ENCODE assay signal across 24 cellular contexts in genomic region chr11:113446938-113447337, GRCh38. TPM values are rescaled to one million over a fixed set of nuclear protein-coding genes. Genes with fewer than 3 reads are reported as not detected.
DNase-seq lines count a peak whose midpoint lies in the region; ATAC-seq and TF ChIP-seq lines count a peak whose summit lies in the region.
"Had no signal": no experiment of that assay in that cellular context is flagged by ENCODE, and none has a peak within 500 bp of the region (broad histone marks: within the 10 kb centered on the region; RNA-seq: fewer than 3 reads in every experiment).

No MANE protein-coding gene starts in this region.

- peak overlapping the region; percentile 20 for H3K4me3 ChIP-seq in BE2C (ENCODE audit: low read depth, low read length)
- H3K4me3 ChIP-seq: A549; BLaER1 treated with 17β-estradiol and CSF1 and Interleukin-3, amounts not matched to agents 10 nM and 100 nM; esophagus muscularis mucosa; left lung; spleen had no signal

- peaks cover 53% of the 10 kb centered on the region for H3K4me1 ChIP-seq in BE2C
- H3K4me1 ChIP-seq: A549, esophagus muscularis mucosa, left lung, spleen had no signal

- no peak for TF ChIP-seq CTCF in BE2C (IDR thresholded peaks at IDR 0.05; ENCODE audit: low read depth, low read length)

- DNase-seq in BE2C (peak; percentile 80), M059J (ENCODE audit: low read depth) (peak; percentile 52), NCI-H748 treated with DMSO at 0.1 percent for 48 hours (lab: John Stamatoyannopoulos, UW) (peak; percentile 25), RPMI8226 (no peak), mesenteric fat pad (ENCODE audit: low spot score) (no peak)
- DNase-seq: activated gamma-delta T cell; amniotic stem cell; GOT3; Kasumi-1; left lung; NCI-H1105 treated with DMSO at 0.1 percent for 48 hours; SHP77; spleen; stimulated activated CD8-positive, alpha-beta memory T cell treated with anti-CD3 and anti-CD28 coated beads, Interleukin-4, amount 100 ng/mL, for 48 hours had no signal

- no peaks in the 10 kb centered on the region for H3K9me3 ChIP-seq in BE2C
- H3K9me3 ChIP-seq: A549; BLaER1 treated with 17β-estradiol and CSF1 and Interleukin-3, amounts not matched to agents 10 nM and 100 nM; esophagus muscularis mucosa; left lung; neutrophil; spleen had no signal

- ATAC-seq in esophagus mucosa (peak; percentile 86), GM21825 (IDR thresholded peaks at IDR 0.05; ENCODE audit: unreplicated experiment) (no peak), HG03432 (IDR thresholded peaks at IDR 0.05; ENCODE audit: unreplicated experiment) (no peak)
- ATAC-seq: A549, left lung had no signal

- no peaks in the 10 kb centered on the region for H3K27me3 ChIP-seq in BE2C
- H3K27me3 ChIP-seq: BLaER1 treated with 17β-estradiol and CSF1 and Interleukin-3, amounts not matched to agents 10 nM and 100 nM had no signal

- no peaks in the 10 kb centered on the region for H3K36me3 ChIP-seq in BE2C
- H3K36me3 ChIP-seq: BLaER1 treated with 17β-estradiol and CSF1 and Interleukin-3, amounts not matched to agents 10 nM and 100 nM; esophagus muscularis mucosa; left lung; neutrophil; spleen had no signal

RNA-seq across cellular contexts. Expression of gene DRD2, which starts 28.3 kb away (rescaled TPM):
- polyA plus RNA-seq in BE2C (2012; ENCODE audit: insufficient read depth, insufficient read length, low read depth), result 32.0 TPM
- 3.3 and 4.3 TPM in 2 replicates for total RNA-seq in M059J (2014; rRNA removed; shearing (Covaris generic))
- total RNA-seq in esophagus mucosa, result 0.08 TPM
- total RNA-seq in mesenteric fat pad, result not detected
- total RNA-seq: glomerular endothelial cell, left lung, renal cortical epithelial cell, spleen, subcutaneous adipose tissue had no signal
- polyA plus RNA-seq: A549, spleen had no signal

RNA-seq across cellular contexts. Expression of gene ANKK1, which starts 59.4 kb away (rescaled TPM):
- polyA plus RNA-seq in BE2C (2012; ENCODE audit: insufficient read depth, insufficient read length, low read depth), result not detected
- total RNA-seq in M059J (2014; rRNA removed; shearing (Covaris generic)), result not detected in 2 replicates
- 0.72 TPM for total RNA-seq in esophagus mucosa
- total RNA-seq in mesenteric fat pad, result 0.13 TPM

Comparison
In these comparisons a context has a peak if more than half of its experiments do, and no peak if none do; other contexts are left out.
1. DNase-seq: peak in BE2C (single experiment), M059J (single experiment) and NCI-H748 treated with DMSO at 0.1 percent for 48 hours (single experiment); none in RPMI8226 (single experiment) and mesenteric fat pad (single experiment).